10 cellular contexts compared by ENCODE assay signal in genomic region chr22:37431811-37432707, GRCh38. TPM values are rescaled to one million over a fixed set of nuclear protein-coding genes. Genes with fewer than 3 reads are reported as not detected.
DNase-seq lines count a peak whose midpoint lies in the region; ATAC-seq and TF ChIP-seq lines count a peak whose summit lies in the region.
"Had no signal": no experiment of that assay in that cellular context is flagged by ENCODE, and none has a peak within 500 bp of the region (broad histone marks: within the 10 kb centered on the region; RNA-seq: fewer than 3 reads in every experiment).

No MANE protein-coding gene starts in this region.

- peak overlapping the region; percentile 62 for H3K4me2 ChIP-seq in PC-3 (ENCODE audit: low read length)

- H3K4me1 ChIP-seq in PC-3 (ENCODE audit: insufficient read depth, low read length) (peaks cover 30% of the 10 kb centered on the region), mucosa of descending colon (ENCODE audit: low read depth) (peaks cover 4% of the 10 kb centered on the region)

- H3K9me2 ChIP-seq in PC-3 (replicated peaks; ENCODE audit: low read length), result no peaks in the 10 kb centered on the region

- no peaks in the 10 kb centered on the region for H4K20me1 ChIP-seq in PC-3 (ENCODE audit: low read length)

- no TSS peak for BruUV-seq in PC-3 (replicated peaks; lab: Mats Ljungman, UMichigan)

- H3K4me3 ChIP-seq in PC-3 (ENCODE audit: low read length), result peak overlapping the region; percentile 20; the same call in 1 of the 2 replicates
- no peak overlapping the region for H3K4me3 ChIP-seq in mucosa of descending colon
- H3K4me3 ChIP-seq: lower lobe of right lung, uterus had no signal

- peak overlapping the region; percentile 96 for H3K27ac ChIP-seq in PC-3 (ENCODE audit: low read length)
- H3K27ac ChIP-seq: lower lobe of right lung, uterus had no signal

- CTCF ChIA-PET in PC-3 (lab: Charles Lee), result interaction anchor here (0.7 kb wide), 2 partner anchors 41 to 130 kb away, joined by 3 to 5 read pairs; no protein-coding TSS in a partner anchor

- peak; percentile 56 for DNase-seq in GOT3 (lab: John Stamatoyannopoulos, UW)
- peak; percentile 97 for DNase-seq in PC-3
- peak; percentile 31 for DNase-seq in brain pericyte (ENCODE audit: low read depth, low spot score)
- peak; percentile 40 to 52 for DNase-seq in stimulated activated CD4-positive, alpha-beta T cell treated with anti-CD3 and anti-CD28 coated beads, Interleukin-15, amount 100 ng/mL, for 48 hours (ENCODE audit: low read depth in 2 of 2)
- no peak for DNase-seq in DMS 273 treated with DMSO at 0.1 percent for 48 hours (lab: John Stamatoyannopoulos, UW)
- DNase-seq in NCI-H2081 treated with DMSO at 0.1 percent for 48 hours (lab: John Stamatoyannopoulos, UW), result no peak
- no peak for DNase-seq in mucosa of descending colon
- DNase-seq: lower lobe of right lung, uterus had no signal

- intact Hi-C loops in PC-3 (cut with micrococcal nuclease) (loop anchor here (5.0 kb wide), 1 partner anchor 105 kb away; no protein-coding TSS in a partner anchor), mucosa of descending colon (cut with DNase I, micrococcal nuclease) (no loop called here)

- peak; percentile 76 for ATAC-seq in PC-3
- ATAC-seq in GM21526 (IDR thresholded peaks at IDR 0.05; ENCODE audit: low FRiP score, unreplicated experiment), result no peak
- ATAC-seq in mucosa of descending colon, result no peak
- ATAC-seq: lower lobe of right lung had no signal

- H3F3A ChIP-seq in PC-3 (ENCODE audit: low read length, unreplicated experiment), result peaks cover 18% of the 10 kb centered on the region

- 0 out of 2 replicates have a peak, but pooled peaks cover 13% of the 10 kb centered on the region for H3K9me3 ChIP-seq in PC-3 (ENCODE audit: low read length)
- H3K9me3 ChIP-seq in mucosa of descending colon, result no peaks in the 10 kb centered on the region
- H3K9me3 ChIP-seq: lower lobe of right lung, uterus had no signal

- peak overlapping the region; percentile 62 for H3K9ac ChIP-seq in PC-3 (ENCODE audit: low read length)

- H3K79me2 ChIP-seq in PC-3 (ENCODE audit: low read length), result peaks cover 8% of the 10 kb centered on the region

- H2AFZ ChIP-seq in PC-3 (ENCODE audit: low read length), result 0 out of 2 replicates have a peak overlapping the region, but pooled peaks have one; percentile 15

- POLR2A ChIA-PET in PC-3 (lab: Charles Lee; ENCODE audit: unreplicated experiment), result no interaction called here

- H3K36me3 ChIP-seq in PC-3 (ENCODE audit: low read depth, low read length), result peaks cover 14% of the 10 kb centered on the region; the same call in 1 of the 2 replicates
- no peaks in the 10 kb centered on the region for H3K36me3 ChIP-seq in mucosa of descending colon (ENCODE audit: low read depth)
- H3K36me3 ChIP-seq: lower lobe of right lung, uterus had no signal

- H3K27me3 ChIP-seq in PC-3 (ENCODE audit: low read length), result no peaks in the 10 kb centered on the region

- TF ChIP-seq CTCF in PC-3 (conservative IDR thresholded peaks at IDR 0.05; ENCODE audit: low read depth, low read length) (no peak), mucosa of descending colon (IDR thresholded peaks at IDR 0.05) (no peak)

RNA-seq across cellular contexts. Expression of gene ELFN2, which starts 4.8 kb away (rescaled TPM):
- total RNA-seq in PC-3 (2014; rRNA removed) (10.0 and 14.5 TPM in 2 replicates), mucosa of descending colon (under 1 TPM in 2 of 3 donors, not detected in 1; 0.35 to 0.54 TPM)

RNA-seq across cellular contexts. Expression of gene MFNG, which starts 54.1 kb away (rescaled TPM):
- total RNA-seq in PC-3 (2014; rRNA removed) (1.7 and 2.4 TPM in 2 replicates), mucosa of descending colon (10 to 100 TPM; 11.3 to 16.1 (median 13.7) TPM)

Comparison
In these comparisons a context has a peak if more than half of its experiments do, and no peak if none do; other contexts are left out.
1. DNase-seq: peak in GOT3 (single experiment), PC-3 (single experiment), brain pericyte (single experiment) and stimulated activated CD4-positive, alpha-beta T cell treated with anti-CD3 and anti-CD28 coated beads, Interleukin-15, amount 100 ng/mL, for 48 hours (2 of 2); none in DMS 273 treated with DMSO at 0.1 percent for 48 hours (single experiment), NCI-H2081 treated with DMSO at 0.1 percent for 48 hours (single experiment) and mucosa of descending colon (0 of 3).